In genomic region chr7:30347226-30348082, GRCh38 we compare ENCODE assay signal across 9 cellular contexts.
A peak's percentile ranks its signal among the peaks of the same experiment; 100 is the strongest.
DNase-seq lines count a peak whose midpoint lies in the region; TF ChIP-seq lines count a peak whose summit lies in the region.
"Had no signal": no experiment of that assay in that cellular context is flagged by ENCODE, and none has a peak within 500 bp of the region (broad histone marks: within the 10 kb centered on the region; RNA-seq: fewer than 3 reads in every experiment).

No MANE protein-coding gene starts in this region.

- peak overlapping the region; percentile 88 for H3K27ac Mint-ChIP-seq in activated naive CD4-positive, alpha-beta T cell treated with anti-CD3 and anti-CD28 coated beads, Interleukin-2, amount 50 U/mL, for 24 hours

- DNase-seq in activated naive CD4-positive, alpha-beta T cell treated with anti-CD3 and anti-CD28 coated beads, Interleukin-2, amount 50 U/mL, for 16 hours = no peak
- DNase-seq in colonic mucosa (no peak), NCI-H1436 treated with DMSO at 0.1 percent for 48 hours (lab: John Stamatoyannopoulos, UW) (no peak), NCI-H524 (lab: John Stamatoyannopoulos, UW) (no peak), dedifferentiated amniotic fluid mesenchymal stem cell (ENCODE audit: extremely low spot score) (no peak), sigmoid colon (no peak)

- no peaks in the 10 kb centered on the region for H3K36me3 Mint-ChIP-seq in activated naive CD4-positive, alpha-beta T cell treated with anti-CD3 and anti-CD28 coated beads, Interleukin-2, amount 50 U/mL, for 24 hours

- peak overlapping the region; percentile 50 for H3K27ac ChIP-seq in HUES64 (ENCODE audit: low read depth, low read length)
- peak overlapping the region; percentile 5 for H3K27ac ChIP-seq in colonic mucosa
- peak overlapping the region in 2 of 4 donors; percentile 8 to 12 for H3K27ac ChIP-seq in sigmoid colon
- H3K27ac ChIP-seq: C4-2B had no signal

- H3K4me1 Mint-ChIP-seq in activated naive CD4-positive, alpha-beta T cell treated with anti-CD3 and anti-CD28 coated beads, Interleukin-2, amount 50 U/mL, for 24 hours = peaks cover 68% of the 10 kb centered on the region

- no peak for TF ChIP-seq POLR2A in sigmoid colon (IDR thresholded peaks at IDR 0.05)

- intact Hi-C loops in colonic mucosa (cut with DNase I) = no loop called here
- intact Hi-C loops in sigmoid colon (cut with DNase I) = loop anchor here (5.0 kb wide), 2 partner anchors 40 to 65 kb away; no protein-coding TSS in a partner anchor

- H3K27me3 Mint-ChIP-seq in activated naive CD4-positive, alpha-beta T cell treated with anti-CD3 and anti-CD28 coated beads, Interleukin-2, amount 50 U/mL, for 24 hours = no peaks in the 10 kb centered on the region

- H3K9ac ChIP-seq in HUES64 (ENCODE audit: low read depth, low read length) (no peak overlapping the region), colonic mucosa (ENCODE audit: low read depth in 2 of 2, low read length in 2 of 2) (no peak overlapping the region)

- H3K4me3 Mint-ChIP-seq in activated naive CD4-positive, alpha-beta T cell treated with anti-CD3 and anti-CD28 coated beads, Interleukin-2, amount 50 U/mL, for 24 hours = peak overlapping the region; percentile 63

- no peak for TF ChIP-seq EP300 in sigmoid colon (IDR thresholded peaks at IDR 0.05)

- peaks cover 68% of the 10 kb centered on the region for H3K4me1 ChIP-seq in HUES64 (ENCODE audit: insufficient read depth, low read length)
- no peaks in the 10 kb centered on the region for H3K4me1 ChIP-seq in colonic mucosa
- peaks cover 0 to 32% (median 8%) of the 10 kb centered on the region in 4 donors for H3K4me1 ChIP-seq in sigmoid colon

- WGBS in HUES64 = 93% methylated on average over 2 of the region's 2 CpGs
- 85 to 89% methylated on average over 2 of the region's 2 CpGs for WGBS in sigmoid colon, 2 donors

- H3K9me3 ChIP-seq in HUES64 (ENCODE audit: insufficient read depth, low read depth, low read length) (no peaks in the 10 kb centered on the region), colonic mucosa (no peaks in the 10 kb centered on the region), sigmoid colon (no peaks in the 10 kb centered on the region)

- TF ChIP-seq CTCF in colonic mucosa (IDR thresholded peaks at IDR 0.05) (no peak), sigmoid colon (IDR thresholded peaks at IDR 0.05) (no peak)

- no peaks in the 10 kb centered on the region for H3K9me3 Mint-ChIP-seq in activated naive CD4-positive, alpha-beta T cell treated with anti-CD3 and anti-CD28 coated beads, Interleukin-2, amount 50 U/mL, for 24 hours

- H3K27me3 ChIP-seq in HUES64 (ENCODE audit: insufficient read depth, low read length) (no peaks in the 10 kb centered on the region), colonic mucosa (no peaks in the 10 kb centered on the region), sigmoid colon (no peaks in the 10 kb centered on the region)

- H3K36me3 ChIP-seq in HUES64 (ENCODE audit: insufficient read depth, low read length) (no peaks in the 10 kb centered on the region), colonic mucosa (no peaks in the 10 kb centered on the region), sigmoid colon (no peaks in the 10 kb centered on the region)

- H3K4me3 ChIP-seq in HUES64 (ENCODE audit: low read length) (no peak overlapping the region), colonic mucosa (no peak overlapping the region), sigmoid colon (no peak overlapping the region)
